In genomic region chr17:73312887-73313286, GRCh38 we compare ENCODE assay signal across 13 cellular contexts. TPM values are rescaled to one million over a fixed set of nuclear protein-coding genes. Genes with fewer than 3 reads are reported as not detected.
DNase-seq lines count a peak whose midpoint lies in the region; ATAC-seq and TF ChIP-seq lines count a peak whose summit lies in the region.
"Not testable (repeated sequence)": the region's sequence is repeated elsewhere in the genome, so short reads cannot be mapped to it uniquely, and the experiment has no call there.
"Had no signal": no experiment of that assay in that cellular context is flagged by ENCODE, and none has a peak within 500 bp of the region (broad histone marks: within the 10 kb centered on the region; RNA-seq: fewer than 3 reads in every experiment).

No MANE protein-coding gene starts in this region.

- H2AK5ac ChIP-seq in trophoblast cell (ENCODE audit: low read length) = not testable (repeated sequence)

- H3F3A ChIP-seq in Loucy (ENCODE audit: low read depth) = not testable (repeated sequence)

- not testable (repeated sequence) for H3K4ac ChIP-seq in trophoblast cell (ENCODE audit: low read depth, low read length)

- not testable (repeated sequence) for H3K4me2 ChIP-seq in Loucy (ENCODE audit: low read depth, low read length, poor library complexity, severe bottlenecking)
- H3K4me2 ChIP-seq in mammary epithelial cell (ENCODE audit: insufficient read depth, low read depth, low read length) (peak overlapping the region; percentile 98), trophoblast cell (ENCODE audit: low read length) (peak overlapping the region; percentile 98)

- not testable (repeated sequence) for H4K12ac ChIP-seq in trophoblast cell (ENCODE audit: low read depth, low read length)

- not testable (repeated sequence) for H4K20me1 ChIP-seq in Loucy (ENCODE audit: insufficient read depth, low read length, poor library complexity, severe bottlenecking); mammary epithelial cell (ENCODE audit: insufficient read depth, low read length)

- not testable (repeated sequence) for H3K4me3 ChIP-seq in CD4-positive, alpha-beta memory T cell (ENCODE audit: low read length in 2 of 2); Loucy (ENCODE audit: low read length, poor library complexity, severe bottlenecking); mammary epithelial cell (replicated peaks in 1 of 3; ENCODE audit: insufficient read depth in 1 of 3, low read depth in 2 of 3, low read length in 3 of 3); trophoblast cell (ENCODE audit: low read depth, low read length); thymus (ENCODE audit: low read length)
- peak overlapping the region in 1 of 10 donors; percentile 97 for H3K4me3 ChIP-seq in heart right ventricle

- peak overlapping the region; percentile 61 to 82 (median 73) for H3K27ac Mint-ChIP-seq in CD4-positive, alpha-beta memory T cell
- not testable (repeated sequence) for H3K27ac Mint-ChIP-seq in WTC11
- H3K27ac Mint-ChIP-seq in mesothelial cell of epicardium = peak overlapping the region; percentile 30

- WGBS in mammary epithelial cell (ENCODE audit: low coverage, missing lambda C conversion rate) = 91% methylated on average over 8 of the region's 11 CpGs
- 77 to 84% methylated on average over 10 to 11 of the region's 11 CpGs for WGBS in heart right ventricle, 2 donors
- no CpG with 5 or more reads among the region's 11 CpGs for WGBS in trophoblast cell (ENCODE audit: extremely low coverage, insufficient coverage, insufficient read length)
- 81% methylated on average over 11 of the region's 11 CpGs for WGBS in thymus

- H3K23ac ChIP-seq in trophoblast cell (ENCODE audit: low read length) = not testable (repeated sequence)

- H3K79me1 ChIP-seq in trophoblast cell (ENCODE audit: low read length) = peaks cover 35% of the 10 kb centered on the region

- CTCF ChIA-PET in CD4-positive, alpha-beta memory T cell (lab: Charles Lee; ENCODE audit: partially characterized antibody) = interaction anchor here (1.5 to 2.5 kb wide), 3 partner anchors 58 to 587 kb away, joined by 3 to 9 read pairs (median 5); a partner anchor contains a TSS
- CTCF ChIA-PET in WTC11 (lab: Charles Lee) = interaction anchor here (0.7 to 7.7 kb wide), 8 partner anchors 29 to 586 kb away, joined by 3 to 88 read pairs (median 6); no protein-coding TSS in a partner anchor
- CTCF ChIA-PET in mammary epithelial cell (lab: Charles Lee; ENCODE audit: low non-redundant PET) = not testable (repeated sequence)

- H3K4me1 Mint-ChIP-seq in CD4-positive, alpha-beta memory T cell = peaks cover 6 to 19% (median 13%) of the 10 kb centered on the region in 4 donors
- peaks cover 39% of the 10 kb centered on the region for H3K4me1 Mint-ChIP-seq in WTC11
- H3K4me1 Mint-ChIP-seq in mesothelial cell of epicardium = peaks cover 34% of the 10 kb centered on the region

- H3K9me2 ChIP-seq in Loucy (replicated peaks; ENCODE audit: low read depth, low read length) = not testable (repeated sequence)

- dilution Hi-C loops in mammary epithelial cell (cut with HindIII; ENCODE audit: low sequenced_read_pairs) = not testable (repeated sequence)

- H4K8ac ChIP-seq in trophoblast cell (ENCODE audit: low read depth, low read length) = not testable (repeated sequence)

- H3K27me3 ChIP-seq in CD4-positive, alpha-beta memory T cell (ENCODE audit: insufficient read depth, low read length); mammary epithelial cell (ENCODE audit: insufficient read depth, low read length); heart right ventricle; trophoblast cell (ENCODE audit: insufficient read depth, low read length); thymus (ENCODE audit: control insufficient read depth, insufficient read depth): not testable (repeated sequence)
- H3K27me3 ChIP-seq in Loucy (ENCODE audit: insufficient read depth, low read length, poor library complexity, severe bottlenecking) = peaks cover 28% of the 10 kb centered on the region

- H2BK12ac ChIP-seq in trophoblast cell (ENCODE audit: low read length) = not testable (repeated sequence)

- H3K14ac ChIP-seq in trophoblast cell (ENCODE audit: low read length) = not testable (repeated sequence)

- ATAC-seq in WTC11, heart right ventricle: not testable (repeated sequence)

- not testable (repeated sequence) for H3K18ac ChIP-seq in trophoblast cell (ENCODE audit: low read length)

- H2AFZ ChIP-seq in Loucy (ENCODE audit: low read length) (peak overlapping the region; percentile 97; the same call in 1 of the 2 replicates), mammary epithelial cell (ENCODE audit: low read depth, low read length) (peak overlapping the region; percentile 96)
- not testable (repeated sequence) for H2AFZ ChIP-seq in trophoblast cell (ENCODE audit: insufficient read depth, low read length, poor library complexity)

- not testable (repeated sequence) for H2BK5ac ChIP-seq in trophoblast cell (ENCODE audit: low read depth, low read length, poor library complexity)

- not testable (repeated sequence) for H3K9me3 Mint-ChIP-seq in CD4-positive, alpha-beta memory T cell; WTC11; mesothelial cell of epicardium

- intact Hi-C loops in CD4-positive, alpha-beta memory T cell (cut with micrococcal nuclease) = loop anchor here (1.0 kb wide), 2 partner anchors 81 to 121 kb away; a partner anchor contains a TSS
- intact Hi-C loops in mammary epithelial cell (cut with micrococcal nuclease) (loop anchor here (5.0 kb wide), 1 partner anchor 116 kb away; no protein-coding TSS in a partner anchor), heart right ventricle (cut with DNase I) (loop anchor here in 8 of 10 donors (2.0 to 10.0 kb wide), 6 partner anchors 26 to 121 kb away; partner anchors contain the start of gene COG1 (in 1 of the 8))

- not testable (repeated sequence) for H3K36me3 ChIP-seq in CD4-positive, alpha-beta memory T cell (ENCODE audit: insufficient read depth, low read length); Loucy (ENCODE audit: insufficient read depth, low read length); mammary epithelial cell (ENCODE audit: insufficient read depth, low read length); heart right ventricle; trophoblast cell (ENCODE audit: control insufficient read depth in 1 of 2, insufficient read depth in 2 of 2, low read length in 2 of 2); thymus (ENCODE audit: control insufficient read depth, insufficient read depth)

- in situ Hi-C loops in mammary epithelial cell (cut with MboI; ENCODE audit: low sequenced_read_pairs in 2 of 2) = not testable (repeated sequence)

- BruUV-seq in mammary epithelial cell (replicated peaks; lab: Mats Ljungman, UMichigan) = not testable (repeated sequence)

- not testable (repeated sequence) for DNase-seq in CD4-positive, alpha-beta memory T cell; WTC11 (ENCODE audit: low spot score); mammary epithelial cell; heart right ventricle; mesothelial cell of epicardium (ENCODE audit: low spot score in 2 of 2, unreplicated experiment in 2 of 2); trophoblast cell

- peaks cover 15% of the 10 kb centered on the region for H3K4me1 ChIP-seq in CD4-positive, alpha-beta memory T cell (ENCODE audit: insufficient read depth, low read length)
- H3K4me1 ChIP-seq in Loucy (ENCODE audit: insufficient read depth, low read length, poor library complexity, severe bottlenecking) = peaks cover 21% of the 10 kb centered on the region
- H3K4me1 ChIP-seq in mammary epithelial cell (ENCODE audit: insufficient read depth, low read length) = peaks cover 25% of the 10 kb centered on the region
- H3K4me1 ChIP-seq in heart right ventricle = peaks cover 20 to 46% (median 41%) of the 10 kb centered on the region in 9 donors
- H3K4me1 ChIP-seq in trophoblast cell (ENCODE audit: control insufficient read depth in 1 of 2, insufficient read depth in 2 of 2, low read length in 2 of 2) = peaks cover 21 to 28% of the 10 kb centered on the region in 2 experiments
- H3K4me1 ChIP-seq in thymus (ENCODE audit: control insufficient read depth, insufficient read depth, low read length) = peaks cover 11% of the 10 kb centered on the region

- not testable (repeated sequence) for H3K79me2 ChIP-seq in Loucy (ENCODE audit: insufficient read depth, low read length)
- H3K79me2 ChIP-seq in mammary epithelial cell (ENCODE audit: insufficient read depth, low read length) (peaks cover 31% of the 10 kb centered on the region), trophoblast cell (ENCODE audit: control insufficient read depth, insufficient read depth, low read length, poor library complexity) (peaks cover 28% of the 10 kb centered on the region)

- H4K91ac ChIP-seq in trophoblast cell (ENCODE audit: low read depth, low read length) = not testable (repeated sequence)

- peak overlapping the region in 7 of 8 donors; percentile 85 to 92 (median 88) for H3K4me3 Mint-ChIP-seq in CD4-positive, alpha-beta memory T cell
- peak overlapping the region; percentile 87 for H3K4me3 Mint-ChIP-seq in WTC11
- H3K4me3 Mint-ChIP-seq in mesothelial cell of epicardium = peak overlapping the region; percentile 91

- POLR2A ChIA-PET in CD4-positive, alpha-beta memory T cell (lab: Charles Lee; ENCODE audit: partially characterized antibody) = interaction anchor here (1.0 kb wide), 1 partner anchor 80 kb away, joined by 3 read pairs; a partner anchor contains a TSS
- POLR2A ChIA-PET in WTC11 (lab: Charles Lee) = interaction anchor here (0.5 to 5.3 kb wide), 4 partner anchors 9 to 124 kb away, joined by 3 to 55 read pairs (median 4); no protein-coding TSS in a partner anchor

- not testable (repeated sequence) for TF ChIP-seq CTCF in Loucy (conservative IDR thresholded peaks at IDR 0.05; ENCODE audit: low read length); WTC11 (IDR thresholded peaks at IDR 0.05); mammary epithelial cell (conservative IDR thresholded peaks at IDR 0.05 in 1 of 2, IDR thresholded peaks at IDR 0.05 in 1 of 2; ENCODE audit: extremely low read depth in 1 of 2, insufficient read depth in 1 of 2, low read depth in 1 of 2, low read length in 2 of 2); heart right ventricle (IDR thresholded peaks at IDR 0.05); mesothelial cell of epicardium (IDR thresholded peaks at IDR 0.05; ENCODE audit: unreplicated experiment)

- H3K9ac ChIP-seq in Loucy (ENCODE audit: low read depth, low read length, poor library complexity, severe bottlenecking); trophoblast cell (ENCODE audit: low read length): not testable (repeated sequence)
- peak overlapping the region; percentile 94 for H3K9ac ChIP-seq in mammary epithelial cell (ENCODE audit: insufficient read depth, low read length)

- H3K36me3 Mint-ChIP-seq in CD4-positive, alpha-beta memory T cell; WTC11; mesothelial cell of epicardium: not testable (repeated sequence)

- H3K27ac ChIP-seq in CD4-positive, alpha-beta memory T cell (ENCODE audit: low read depth, low read length) = peak overlapping the region; percentile 63
- not testable (repeated sequence) for H3K27ac ChIP-seq in mammary epithelial cell (ENCODE audit: insufficient read depth, low read depth, low read length); trophoblast cell (ENCODE audit: low read depth, low read length)
- H3K27ac ChIP-seq in heart right ventricle (peak overlapping the region in 8 of 10 donors; percentile 97 to 99 (median 99)), thymus (ENCODE audit: low read depth) (peak overlapping the region; percentile 15)

- H3K27me3 Mint-ChIP-seq in CD4-positive, alpha-beta memory T cell; mesothelial cell of epicardium (ENCODE audit: low read depth): not testable (repeated sequence)
- peaks cover 22% of the 10 kb centered on the region for H3K27me3 Mint-ChIP-seq in WTC11 (ENCODE audit: low read depth)

- not testable (repeated sequence) for H3K9me3 ChIP-seq in CD4-positive, alpha-beta memory T cell (ENCODE audit: control insufficient read depth in 1 of 2, low read length in 2 of 2); Loucy (ENCODE audit: insufficient read depth, low read depth, low read length); mammary epithelial cell (replicated peaks; ENCODE audit: insufficient read depth, low read length); heart right ventricle; trophoblast cell (ENCODE audit: insufficient read depth, low read depth, low read length); thymus (ENCODE audit: control insufficient read depth)

- not testable (repeated sequence) for H2BK120ac ChIP-seq in trophoblast cell (ENCODE audit: insufficient read depth, low read length, poor library complexity)

RNA-seq across cellular contexts. Expression of gene CDC42EP4, which starts 1.1 kb away (rescaled TPM):
- 1 to 10 TPM; 1.1 to 1.4 TPM for total RNA-seq in CD4-positive, alpha-beta memory T cell
- polyA plus RNA-seq in CD4-positive, alpha-beta memory T cell = under 1 TPM; 0.37 to 0.92 TPM
- 17.0 to 18.8 TPM (median 18.4 TPM) in 3 replicates for total RNA-seq in WTC11 (2021)
- 10 to 100 TPM; 21.4 to 25.3 TPM for total RNA-seq in mammary epithelial cell
- polyA plus RNA-seq in mammary epithelial cell = 17.2 TPM
- polyA minus RNA-seq in mammary epithelial cell = 20.4 TPM
- 10 to 100 TPM; 22.0 to 87.6 (median 32.1) TPM for total RNA-seq in heart right ventricle
- 10 to 100 TPM; 18.6 to 32.8 TPM for polyA plus RNA-seq in heart right ventricle
- 68.4 to 71.3 TPM (median 70.3 TPM) in 3 replicates for total RNA-seq in mesothelial cell of epicardium
- 31.8 and 33.8 TPM in 2 replicates for polyA plus RNA-seq in trophoblast cell (2013)
- 30.9 TPM for polyA plus RNA-seq in thymus

RNA-seq across cellular contexts. Expression of gene CPSF4L, which starts 51.2 kb away (rescaled TPM):
- total RNA-seq in CD4-positive, alpha-beta memory T cell = not detected
- not detected for polyA plus RNA-seq in CD4-positive, alpha-beta memory T cell
- total RNA-seq in WTC11 (2021) (not detected in 3 replicates), mammary epithelial cell (not detected), heart right ventricle (not detected), mesothelial cell of epicardium (0.40 TPM in 1 of 3 replicates, not detected in the others)
- polyA plus RNA-seq in mammary epithelial cell (not detected), heart right ventricle (not detected), thymus (not detected)
- not detected for polyA minus RNA-seq in mammary epithelial cell
- polyA plus RNA-seq in trophoblast cell (2013) = not detected in 2 replicates
- total RNA-seq: dermis blood vessel endothelial cell, esophagus mucosa, GM12878, kidney epithelial cell, renal cortical epithelial cell had no signal
- polyA plus RNA-seq: GM12878 had no signal
